10 cellular contexts compared by ENCODE assay signal in genomic region chr4:153472122-153473037, GRCh38. TPM values are rescaled to one million over a fixed set of nuclear protein-coding genes. Genes with fewer than 3 reads are reported as not detected.
DNase-seq lines count a peak whose midpoint lies in the region; ATAC-seq, FAIRE-seq and TF ChIP-seq lines count a peak whose summit lies in the region.
"Had no signal": no experiment of that assay in that cellular context is flagged by ENCODE, and none has a peak within 500 bp of the region (broad histone marks: within the 10 kb centered on the region; RNA-seq: fewer than 3 reads in every experiment).

No MANE protein-coding gene starts in this region.

- no peaks in the 10 kb centered on the region for H3K9me3 ChIP-seq in HepG2 (ENCODE audit: low read length)
- H3K9me3 ChIP-seq: thoracic aorta had no signal

- no peak overlapping the region for H3K4me3 ChIP-seq in HepG2 (replicated peaks in 1 of 3; ENCODE audit: insufficient read depth in 1 of 3, low read depth in 2 of 3, low read length in 3 of 3)
- H3K4me3 ChIP-seq: thoracic aorta had no signal

- intact Hi-C loops in HepG2 (cut with micrococcal nuclease; ENCODE audit: unreplicated experiment) (no loop called here), posterior cingulate gyrus (cut with DNase I) (no loop called here)

- WGBS in HepG2 (ENCODE audit: low lambda C conversion rate): 91% methylated on average over 4 of the region's 5 CpGs

- FAIRE-seq in GM18507 (lab: Jason Lieb, UNC): peak; percentile 80
- no peak for FAIRE-seq in HepG2 (lab: Jason Lieb, UNC)

- TF ChIP-seq CTCF in HepG2 (CRISPR knock-in tag; IDR thresholded peaks at IDR 0.05): no peak

- H3K4me1 ChIP-seq in HepG2 (ENCODE audit: insufficient read depth, low read length): peaks cover 10% of the 10 kb centered on the region; the same call in 1 of the 2 replicates

- no peaks in the 10 kb centered on the region for H4K20me1 ChIP-seq in HepG2 (ENCODE audit: insufficient read depth, low read length)

- ATAC-seq in GM21526 (IDR thresholded peaks at IDR 0.05; ENCODE audit: low FRiP score, unreplicated experiment) (peak; percentile 53), HG03520 (IDR thresholded peaks at IDR 0.05; ENCODE audit: unreplicated experiment) (peak; percentile 56), HepG2 (no peak)
- ATAC-seq: WTC11 had no signal

- no TSS peak for BruUV-seq in HepG2 (replicated peaks; lab: Mats Ljungman, UMichigan)

- H3K4me2 ChIP-seq in HepG2 (ENCODE audit: low read depth, low read length): no peak overlapping the region

- H3K27me3 ChIP-seq in HepG2 (ENCODE audit: control insufficient read depth in 1 of 2, insufficient read depth in 2 of 2, low read length in 2 of 2): no peaks in the 10 kb centered on the region

- no peak for TF ChIP-seq RAD21 in HepG2 (CRISPR knock-in tag; IDR thresholded peaks at IDR 0.05)

- TF ChIP-seq POLR2A in HepG2 (IDR thresholded peaks at IDR 0.05; ENCODE audit: insufficient read depth in 1 of 2, low read depth in 2 of 2, low read length in 2 of 2): no peak

- in situ Hi-C loops in HepG2 (cut with HindIII; ENCODE audit: extremely low pct_ligation_motif_present, low pct_unique_long_range_greater_than_20kb): no loop called here

- TF ChIP-seq EP300 in HepG2 (IDR thresholded peaks at IDR 0.05; ENCODE audit: low read depth in 2 of 2, low read length in 2 of 2) (no peak), HepG2 (CRISPR knock-in tag; IDR thresholded peaks at IDR 0.05; ENCODE audit: borderline replicate concordance) (no peak)

- no peaks in the 10 kb centered on the region for H3K36me3 ChIP-seq in HepG2 (replicated peaks in 1 of 2; ENCODE audit: control insufficient read depth in 1 of 2, insufficient read depth in 2 of 2, low read length in 2 of 2)

- no peaks in the 10 kb centered on the region for H3K79me2 ChIP-seq in HepG2 (ENCODE audit: insufficient read depth, low read length)

- no peak overlapping the region for H2AFZ ChIP-seq in HepG2 (ENCODE audit: low read length)

- no peak overlapping the region for H3K9ac ChIP-seq in HepG2 (ENCODE audit: insufficient read depth, low read depth, low read length)

- POLR2A ChIA-PET in HepG2 (lab: Yijun Ruan, JAX): no interaction called here

- CTCF ChIA-PET in HepG2 (lab: Yijun Ruan, JAX; ENCODE audit: low intra/inter-chr PET ratio, low total read pairs): no interaction called here

- H3K27ac ChIP-seq in HepG2 (ENCODE audit: extremely low read length, insufficient read depth, low read length) (no peak overlapping the region), substantia nigra (ENCODE audit: low read depth, low read length, poor library complexity, severe bottlenecking) (no peak overlapping the region)
- H3K27ac ChIP-seq: thoracic aorta had no signal

- DNase-seq in GM18507 (ENCODE audit: extremely low spot score, insufficient read length, low read depth): no peak
- no peak for DNase-seq in HepG2 (ENCODE audit: low spot score)
- no peak for DNase-seq in KG1 (lab: John Stamatoyannopoulos, UW)
- DNase-seq in posterior cingulate gyrus: no peak
- DNase-seq in substantia nigra (lab: John Stamatoyannopoulos, UW): no peak
- DNase-seq in AG08396 (ENCODE audit: low spot score): no peak

TF ChIP-seq in HepG2, 621 proteins besides CTCF, POLR2A, EP300 and RAD21:
- TF ChIP-seq GATA4 (IDR thresholded peaks at IDR 0.05; ENCODE audit: borderline replicate concordance, low read depth) (no peak), ZMYM3 (CRISPR knock-in tag; IDR thresholded peaks at IDR 0.05) (0 out of 2 replicates have a peak, but pooled peaks have one; percentile 18), ZKSCAN8 (CRISPR knock-in tag; IDR thresholded peaks at IDR 0.05; ENCODE audit: borderline replicate concordance) (no peak)

RNA-seq across cellular contexts. Expression of gene TMEM131L, which starts 6.2 kb away (rescaled TPM):
- 2.4 and 4.5 TPM in 2 replicates for total RNA-seq in HepG2 (2016; rRNA removed; fragmentation: Illumina TruSeq; extraction: Trizol)
- 1.2 and 1.4 TPM in 2 replicates for total RNA-seq in HepG2 (2016; cell fraction: cytosol; rRNA removed; fragmentation: Illumina TruSeq; extraction: Trizol; ENCODE audit: low read depth)
- 2.7 and 4.5 TPM in 2 replicates for total RNA-seq in HepG2 (2016; cell fraction: insoluble cytoplasmic fraction; rRNA removed; fragmentation: Illumina TruSeq; extraction: Trizol)
- total RNA-seq in HepG2 (2016; cell fraction: membrane; rRNA removed; fragmentation: Illumina TruSeq; extraction: Trizol): 1.1 and 2.7 TPM in 2 replicates
- 10.8 and 10.9 TPM in 2 replicates for total RNA-seq in HepG2 (2016; cell fraction: nucleus; rRNA removed; fragmentation: Illumina TruSeq; extraction: Trizol)
- polyA plus RNA-seq in HepG2 (2011; rRNA removed): 2.2 and 2.8 TPM in 2 replicates
- 1.3 and 2.2 TPM in 2 replicates for polyA plus RNA-seq in HepG2 (2011; cell fraction: cytosol; rRNA removed)
- polyA plus RNA-seq in HepG2 (2011; cell fraction: nucleus; rRNA removed): 4.1 and 4.5 TPM in 2 replicates
- polyA plus RNA-seq in HepG2 (2012): 2.3 and 5.2 TPM in 2 replicates
- 0.16 and 0.25 TPM in 2 replicates for polyA plus RNA-seq in HepG2 (2016; cell fraction: cytosol; fragmentation: Illumina TruSeq; extraction: Trizol; ENCODE audit: low read depth)
- polyA plus RNA-seq in HepG2 (2016; cell fraction: insoluble cytoplasmic fraction; fragmentation: Illumina TruSeq; extraction: Trizol; ENCODE audit: low read depth): 1.7 and 2.1 TPM in 2 replicates
- polyA plus RNA-seq in HepG2 (2016; cell fraction: membrane; fragmentation: Illumina TruSeq; extraction: Trizol; ENCODE audit: low read depth): 0.18 and 0.30 TPM in 2 replicates
- 6.6 and 8.4 TPM in 2 replicates for polyA plus RNA-seq in HepG2 (2016; cell fraction: nucleus; fragmentation: Illumina TruSeq; extraction: Trizol; ENCODE audit: insufficient read depth, low read depth)
- polyA minus RNA-seq in HepG2 (2011; rRNA and poly(A)+ RNA removed; ENCODE audit: low replicate concordance): 5.2 and 8.7 TPM in 2 replicates
- 3.6 and 7.2 TPM in 2 replicates for polyA minus RNA-seq in HepG2 (2011; cell fraction: cytosol; rRNA and poly(A)+ RNA removed)
- 10.8 and 14.8 TPM in 2 replicates for polyA minus RNA-seq in HepG2 (2011; cell fraction: nucleus; rRNA and poly(A)+ RNA removed)
